Comparison of ENCODE assay signal across 8 cellular contexts in the genomic region with DNA sequence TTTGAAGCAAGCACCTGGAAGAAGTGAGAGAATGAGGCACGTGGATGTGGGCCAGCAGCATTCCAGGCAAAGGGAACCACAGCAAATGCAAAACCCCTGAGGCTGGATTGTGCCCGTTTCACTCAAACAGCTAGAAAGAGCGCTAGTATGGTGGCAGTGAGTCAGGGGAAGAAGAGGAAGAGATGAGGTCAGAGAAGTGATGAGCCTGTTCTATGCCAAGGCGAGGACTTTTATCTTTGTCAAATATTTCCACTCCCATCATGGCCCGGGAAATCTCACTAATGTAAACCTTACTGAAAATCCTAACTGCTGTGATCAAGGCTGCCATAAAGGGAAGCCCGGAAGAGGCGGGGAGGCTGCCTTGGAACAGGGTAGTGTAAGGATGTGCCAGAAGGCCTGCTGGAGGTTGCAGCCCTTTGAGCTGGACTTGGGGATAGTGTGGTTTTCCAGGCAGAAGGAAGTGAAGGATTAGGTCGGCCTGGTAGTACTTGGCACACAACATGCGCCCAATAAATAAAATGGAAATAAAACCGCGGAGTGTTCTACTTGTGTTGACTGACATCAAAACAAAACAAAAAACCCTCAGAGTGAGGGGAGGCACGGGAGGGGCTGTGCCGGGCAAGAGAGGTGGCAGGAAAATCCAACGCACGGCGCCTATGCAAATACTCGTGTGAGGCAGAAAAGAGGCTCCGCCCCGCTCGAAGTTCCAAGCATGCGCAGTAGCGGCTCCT. TPM values are rescaled to one million over a fixed set of nuclear protein-coding genes. Genes with fewer than 3 reads are reported as not detected.
A peak's percentile ranks its signal among the peaks of the same experiment; 100 is the strongest.
DNase-seq lines count a peak whose midpoint lies in the region; ATAC-seq lines count a peak whose summit lies in the region.

No MANE protein-coding gene starts in this region.

- no peaks in the 10 kb centered on the region for H3K9me3 ChIP-seq in SJCRH30 (replicated peaks)

- peak; percentile 12 for DNase-seq in activated naive CD4-positive, alpha-beta T cell treated with Interleukin-2 at 50 U/mL for 16 hours
- no peak for DNase-seq in activated naive CD4-positive, alpha-beta T cell (lab: John Stamatoyannopoulos, UW)
- no peak for DNase-seq in SJCRH30
- DNase-seq in central memory CD8-positive, alpha-beta T cell (ENCODE audit: low spot score in 2 of 2) = no peak
- no peak for DNase-seq in left lobe of liver (ENCODE audit: low spot score)
- DNase-seq in substantia nigra (lab: John Stamatoyannopoulos, UW) = peak in 4 of 49 donors; percentile 26 to 40 (median 32)
- no peak for DNase-seq in SHP77 treated with DMSO at 0.1 percent for 48 hours (lab: John Stamatoyannopoulos, UW)

- H3K27me3 Mint-ChIP-seq in central memory CD8-positive, alpha-beta T cell = no peaks in the 10 kb centered on the region

- H3K4me1 Mint-ChIP-seq in central memory CD8-positive, alpha-beta T cell = peaks cover 43% of the 10 kb centered on the region

- no peaks in the 10 kb centered on the region; the same call in none of the 2 replicates for H3K36me3 ChIP-seq in SJCRH30

- no peaks in the 10 kb centered on the region for H3K9me3 Mint-ChIP-seq in central memory CD8-positive, alpha-beta T cell

- H3K4me3 Mint-ChIP-seq in central memory CD8-positive, alpha-beta T cell = peak overlapping the region; percentile 91

- peak overlapping the region; percentile 99 for H3K27ac Mint-ChIP-seq in central memory CD8-positive, alpha-beta T cell (ENCODE audit: low read depth)

- ATAC-seq in central memory CD8-positive, alpha-beta T cell (replicated peaks; ENCODE audit: extremely low read depth, poor library complexity, severe bottlenecking) = no peak
- ATAC-seq in left lobe of liver (peak; percentile 6), GM18909 (IDR thresholded peaks at IDR 0.05; ENCODE audit: poor library complexity, unreplicated experiment) (no peak)

- H3K4me3 ChIP-seq in SJCRH30 = peak overlapping the region; percentile 40

- H3K27ac ChIP-seq in SJCRH30 (peak overlapping the region; percentile 51), substantia nigra (ENCODE audit: low read depth, low read length, poor library complexity, severe bottlenecking) (peak overlapping the region; percentile 49)

- H3K36me3 Mint-ChIP-seq in central memory CD8-positive, alpha-beta T cell (ENCODE audit: insufficient read depth) = peaks cover 34% of the 10 kb centered on the region

- H3K4me1 ChIP-seq in SJCRH30 = no peaks in the 10 kb centered on the region

- no peaks in the 10 kb centered on the region for H3K27me3 ChIP-seq in SJCRH30

RNA-seq across cellular contexts. Expression of gene CDK16, which starts 1.2 kb away (rescaled TPM):
- 68.5 and 71.8 TPM in 2 replicates for total RNA-seq in SJCRH30 (2014; rRNA removed; shearing (Covaris generic))
- total RNA-seq in left lobe of liver = 21.7 TPM

RNA-seq across cellular contexts. Expression of gene USP11, which starts 15.5 kb away (rescaled TPM):
- 51.0 and 53.4 TPM in 2 replicates for total RNA-seq in SJCRH30 (2014; rRNA removed; shearing (Covaris generic))
- total RNA-seq in left lobe of liver = 10.2 TPM

RNA-seq across cellular contexts. Expression of gene UBA1, which starts 23.7 kb away (rescaled TPM):
- total RNA-seq in SJCRH30 (2014; rRNA removed; shearing (Covaris generic)) = 152 and 158 TPM in 2 replicates
- total RNA-seq in left lobe of liver = 87.2 TPM
